1 cellular context compared by ENCODE assay signal in genomic region chr7:70849580-70850235, GRCh38.
A peak's percentile ranks its signal among the peaks of the same experiment; 100 is the strongest.
TF ChIP-seq lines count a peak whose summit lies in the region.

No MANE protein-coding gene starts in this region.

TF ChIP-seq in H1, 55 proteins besides CTCF, POLR2A, EP300 and RAD21 (continued from another document):
- peak; percentile 37; the same call in 1 of the 2 replicates for TF ChIP-seq CHD2 (IDR thresholded peaks at IDR 0.05; ENCODE audit: low read length)
- peak; percentile 16 for TF ChIP-seq ASH2L (IDR thresholded peaks at IDR 0.05; ENCODE audit: low read length)
- TF ChIP-seq SRF (IDR thresholded peaks at IDR 0.05; ENCODE audit: low read depth, low read length) = peak; percentile 100
- peak; percentile 91 for TF ChIP-seq TEAD4 (IDR thresholded peaks at IDR 0.05; ENCODE audit: low read depth, low read length)
- TF ChIP-seq TBP (IDR thresholded peaks at IDR 0.05; ENCODE audit: low read depth, low read length) = peak; percentile 74
- TF ChIP-seq TAF1 (IDR thresholded peaks at IDR 0.05; ENCODE audit: low read depth, low read length) = 0 out of 2 replicates have a peak, but pooled peaks have one; percentile 60
- peak; percentile 83 for TF ChIP-seq ATF2 (IDR thresholded peaks at IDR 0.05; ENCODE audit: low read length)
- TF ChIP-seq TAF7 (optimal IDR thresholded peaks at IDR 0.05; ENCODE audit: borderline replicate concordance, low read depth, low read length) = peak; percentile 44
- peak; percentile 30 for TF ChIP-seq CHD7 (IDR thresholded peaks at IDR 0.05; ENCODE audit: insufficient replicate concordance, low read length)
- TF ChIP-seq MAFK (IDR thresholded peaks at IDR 0.05; ENCODE audit: low read depth, low read length) = peak; percentile 62; the same call in 1 of the 2 replicates
- no peak for TF ChIP-seq POU5F1 (IDR thresholded peaks at IDR 0.05; ENCODE audit: low read depth, low read length)
